Comparison of ENCODE assay signal across 30 cellular contexts in the genomic region with DNA sequence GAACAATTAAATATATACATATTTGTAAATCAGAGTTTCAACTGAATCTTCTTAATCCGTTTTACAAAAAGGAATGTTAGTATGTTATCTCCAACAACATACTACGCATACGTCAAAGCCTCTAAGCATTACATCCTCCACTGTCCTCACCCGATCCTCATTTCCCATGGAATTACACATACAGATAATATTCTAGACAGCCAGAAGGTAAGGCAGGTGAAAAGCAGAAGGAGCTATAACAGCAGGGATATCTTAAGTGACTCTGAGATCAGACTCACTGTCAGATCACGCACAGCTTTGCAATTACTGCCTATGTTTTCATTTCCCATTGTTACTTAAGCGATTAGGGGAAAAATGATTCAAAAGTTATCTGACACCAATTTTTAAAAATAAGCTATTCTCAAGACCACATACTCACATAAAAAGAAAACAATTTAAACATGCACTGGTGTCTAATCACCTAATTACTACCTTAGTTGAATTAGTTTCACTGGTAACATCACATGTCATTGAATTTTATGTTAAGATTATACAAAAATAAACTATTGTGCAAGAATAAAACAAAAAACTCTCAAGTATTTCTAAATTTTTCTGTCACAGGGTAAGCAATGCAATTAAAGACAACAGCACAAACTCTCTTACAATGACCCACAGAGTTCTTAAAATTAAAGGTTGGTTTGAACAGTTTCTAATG.
A peak's percentile ranks its signal among the peaks of the same experiment; 100 is the strongest.
DNase-seq lines count a peak whose midpoint lies in the region; ATAC-seq, FAIRE-seq and TF ChIP-seq lines count a peak whose summit lies in the region.
"Had no signal": no experiment of that assay in that cellular context is flagged by ENCODE, and none has a peak within 500 bp of the region (broad histone marks: within the 10 kb centered on the region; RNA-seq: fewer than 3 reads in every experiment).

No MANE protein-coding gene starts in this region.

- POLR2A ChIA-PET in K562 (lab: Yijun Ruan, JAX), result no interaction called here

- BruUV-seq in K562 (replicated peaks; lab: Mats Ljungman, UMichigan), result no TSS peak

- H3K9me3 Mint-ChIP-seq in mesothelial cell of epicardium, result no peaks in the 10 kb centered on the region
- H3K9me3 Mint-ChIP-seq: activated B cell treated with CpG ODN at 0.5 μM for 24 hours; activated T-cell treated with anti-CD3 and anti-CD28 coated beads, Interleukin-2, amount 50 U/mL, for 24 hours; stimulated activated naive B cell treated with anti-CD40 and anti-IgM and Interleukin-4, amounts not matched to agents 10 μg/mL and 1 μg/mL and 100 μg/mL, for 72 hours; T-cell had no signal

- H4K20me1 ChIP-seq in K562 (replicated peaks; ENCODE audit: control insufficient read depth, insufficient read depth, low read length), result 0 out of 2 replicates have a peak, but pooled peaks cover 7% of the 10 kb centered on the region

- TF ChIP-seq POLR2A in K562 (conservative IDR thresholded peaks at IDR 0.05), result no peak

- H3K36me3 ChIP-seq in K562 (ENCODE audit: control insufficient read depth, insufficient read depth, low read length), result 0 out of 3 replicates have a peak, but pooled peaks cover 2% of the 10 kb centered on the region
- H3K36me3 ChIP-seq: brain microvascular endothelial cell, pancreas, SJCRH30 had no signal

- H3K36me3 Mint-ChIP-seq in mesothelial cell of epicardium, result no peaks in the 10 kb centered on the region

- TF ChIP-seq EP300 in K562 (IDR thresholded peaks at IDR 0.05; ENCODE audit: low read length), result no peak

- H2AFZ ChIP-seq in K562 (ENCODE audit: low read depth, low read length), result no peak overlapping the region
- H2AFZ ChIP-seq: GM23248 had no signal

- WGBS in K562 (ENCODE audit: insufficient coverage, low coverage, missing lambda C conversion rate), result 23% methylated on average over 6 of the region's 6 CpGs

- no peak for TF ChIP-seq RAD21 in K562 (CRISPR knock-in tag; conservative IDR thresholded peaks at IDR 0.05 in 1 of 2, IDR thresholded peaks at IDR 0.05 in 1 of 2)

- CTCF ChIA-PET in K562 (lab: Yijun Ruan, JAX; ENCODE audit: low intra/inter-chr PET ratio), result interaction anchor here (0.7 kb wide), 1 partner anchor 123 kb away, joined by 3 read pairs; no protein-coding TSS in a partner anchor

- H3K27ac Mint-ChIP-seq in mesothelial cell of epicardium, result peak overlapping the region; percentile 91
- H3K27ac Mint-ChIP-seq: activated B cell treated with CpG ODN at 0.5 μM for 24 hours; activated T-cell treated with anti-CD3 and anti-CD28 coated beads, Interleukin-2, amount 50 U/mL, for 24 hours; T-cell had no signal

- no peak overlapping the region for H3K27ac ChIP-seq in K562 (ENCODE audit: extremely low read depth, low read depth, low read length)
- H3K27ac ChIP-seq: brain microvascular endothelial cell, GM23248, pancreas, SJCRH30, skin epidermis had no signal

- no peak overlapping the region for H3K4me2 ChIP-seq in K562 (ENCODE audit: insufficient read depth, low read length)

- intact Hi-C loops in K562 (cut with micrococcal nuclease), result no loop called here

- H3K27me3 ChIP-seq in K562 (ENCODE audit: control insufficient read depth in 2 of 2, insufficient read depth in 2 of 2, low read length in 2 of 2), result no peaks in the 10 kb centered on the region
- H3K27me3 ChIP-seq: brain microvascular endothelial cell, pancreas, SJCRH30 had no signal

- H3K4me1 Mint-ChIP-seq in mesothelial cell of epicardium, result peaks cover 47% of the 10 kb centered on the region

- peaks cover 2 to 15% of the 10 kb centered on the region in 2 experiments; a peak in 3 of 5 replicates for H3K4me1 ChIP-seq in K562 (replicated peaks in 1 of 2; ENCODE audit: control insufficient read depth in 2 of 2, insufficient read depth in 2 of 2, low read length in 2 of 2)

- ATAC-seq in K562 (peak; percentile 19), GM21619 (IDR thresholded peaks at IDR 0.05; ENCODE audit: unreplicated experiment) (no peak), GM18909 (IDR thresholded peaks at IDR 0.05; ENCODE audit: poor library complexity, unreplicated experiment) (no peak)
- ATAC-seq: pancreas; stimulated activated naive B cell treated with anti-CD40 and anti-IgM and Interleukin-4, amounts not matched to agents 10 μg/mL and 1 μg/mL and 100 μg/mL, for 72 hours; T-cell had no signal

- H3K4me3 ChIP-seq in K562, result no peak overlapping the region
- H3K4me3 ChIP-seq: GM23248, pancreas, SJCRH30, skin epidermis had no signal

- peaks cover 6% of the 10 kb centered on the region for H3K9me1 ChIP-seq in K562 (ENCODE audit: control insufficient read depth, insufficient read depth, low read length)

- no peak overlapping the region for H3K9ac ChIP-seq in K562 (ENCODE audit: insufficient read depth in 1 of 2, low read depth in 2 of 2, low read length in 2 of 2)
- H3K9ac ChIP-seq: GM23248 had no signal

- H3K27me3 Mint-ChIP-seq in mesothelial cell of epicardium (ENCODE audit: low read depth), result no peaks in the 10 kb centered on the region
- H3K27me3 Mint-ChIP-seq: activated B cell treated with CpG ODN at 0.5 μM for 24 hours; activated T-cell treated with anti-CD3 and anti-CD28 coated beads, Interleukin-2, amount 50 U/mL, for 24 hours; stimulated activated naive B cell treated with anti-CD40 and anti-IgM and Interleukin-4, amounts not matched to agents 10 μg/mL and 1 μg/mL and 100 μg/mL, for 72 hours; T-cell had no signal

- no peak for DNase-seq in D721Med (ENCODE audit: insufficient read length, low spot score)
- DNase-seq in NCI-H146 (lab: John Stamatoyannopoulos, UW), result peak; percentile 26
- DNase-seq in K562 (ENCODE audit: extremely low read depth in 1 of 4, low spot score in 3 of 4), result peak in 1 of 4 experiments; percentile 21
- DNase-seq in mesothelial cell of epicardium (ENCODE audit: low spot score in 2 of 2, unreplicated experiment in 2 of 2), result no peak
- DNase-seq in pons (ENCODE audit: low spot score), result no peak
- DNase-seq in AG20443 (ENCODE audit: low spot score), result no peak
- DNase-seq: activated B cell treated with CpG ODN at 0.5 μM for 24 hours; activated gamma-delta T cell treated with Interleukin-2 at 50 U/mL for 16 hours; activated T-cell treated with anti-CD3 and anti-CD28 coated beads, Interleukin-2, amount 50 U/mL, for 24 hours; brain microvascular endothelial cell; C1 segment of cervical spinal cord; Caco-2; DMS79 treated with DMSO at 0.1 percent for 48 hours; GF-D8; GM23248; hypothalamus; KBM-7; left cardiac atrium; NCI-H1092 treated with DMSO at 0.1 percent for 48 hours; pancreas; RPMI8226; SJCRH30; stimulated activated naive B cell treated with anti-CD40 and anti-IgM and Interleukin-4, amounts not matched to agents 10 μg/mL and 1 μg/mL and 100 μg/mL, for 72 hours; T-cell had no signal

- FAIRE-seq in D721Med (lab: Jason Lieb, UNC), result peak; percentile 16
- FAIRE-seq in K562 (lab: Jason Lieb, UNC), result no peak
- FAIRE-seq: colon, HTR-8/SVneo, pancreas had no signal

- H3K9me3 ChIP-seq in K562 (replicated peaks; ENCODE audit: control insufficient read depth, insufficient read depth, low read depth, low read length), result no peaks in the 10 kb centered on the region
- H3K9me3 ChIP-seq: Caco-2, pancreas, SJCRH30 had no signal

- no peak for TF ChIP-seq CTCF in D721Med (IDR thresholded peaks at IDR 0.05; ENCODE audit: insufficient read depth, missing control alignments)
- no peak for TF ChIP-seq CTCF in K562 (IDR thresholded peaks at IDR 0.05 in 2 of 3, conservative IDR thresholded peaks at IDR 0.05 in 1 of 3; ENCODE audit: insufficient read depth in 2 of 3, low read depth in 1 of 3, low read length in 3 of 3)
- TF ChIP-seq CTCF in mesothelial cell of epicardium (IDR thresholded peaks at IDR 0.05; ENCODE audit: unreplicated experiment), result no peak

- H3K4me3 Mint-ChIP-seq in mesothelial cell of epicardium, result no peak overlapping the region
- H3K4me3 Mint-ChIP-seq: activated B cell treated with CpG ODN at 0.5 μM for 24 hours; activated T-cell treated with anti-CD3 and anti-CD28 coated beads, Interleukin-2, amount 50 U/mL, for 24 hours; neural crest cell; stimulated activated naive B cell treated with anti-CD40 and anti-IgM and Interleukin-4, amounts not matched to agents 10 μg/mL and 1 μg/mL and 100 μg/mL, for 72 hours; T-cell had no signal

- peaks cover 100% of the 10 kb centered on the region for H3K79me2 ChIP-seq in K562 (ENCODE audit: control insufficient read depth, insufficient read depth, low read length)

- in situ Hi-C loops in K562 (cut with MboI), result no loop called here

TF ChIP-seq in K562, 482 proteins besides CTCF, POLR2A, EP300 and RAD21 (continues in another document):
- no peak for TF ChIP-seq PHB2 (IDR thresholded peaks at IDR 0.05; ENCODE audit: low read depth)
- TF ChIP-seq KDM1A (IDR thresholded peaks at IDR 0.05), result no peak
- TF ChIP-seq PTBP1 (IDR thresholded peaks at IDR 0.05; ENCODE audit: low read depth, low read length), result no peak
- TF ChIP-seq CEBPB (tag; IDR thresholded peaks at IDR 0.05), result peak; percentile 80
- no peak for TF ChIP-seq HNRNPK (IDR thresholded peaks at IDR 0.05; ENCODE audit: low read depth, low read length, poor library complexity, severe bottlenecking)
